ENCODE assay signal across 8 cellular contexts in genomic region chr2:10278029-10278762, GRCh38. TPM values are rescaled to one million over a fixed set of nuclear protein-coding genes. Genes with fewer than 3 reads are reported as not detected.
DNase-seq lines count a peak whose midpoint lies in the region; ATAC-seq and TF ChIP-seq lines count a peak whose summit lies in the region.

No MANE protein-coding gene starts in this region.

- H3K9me3 ChIP-seq in sigmoid colon = no peaks in the 10 kb centered on the region
- no peaks in the 10 kb centered on the region for H3K9me3 ChIP-seq in esophagus squamous epithelium

- H3K36me3 ChIP-seq in sigmoid colon (no peaks in the 10 kb centered on the region), esophagus squamous epithelium (no peaks in the 10 kb centered on the region)

- TF ChIP-seq CTCF in sigmoid colon (IDR thresholded peaks at IDR 0.05) = no peak
- no peak for TF ChIP-seq CTCF in esophagus squamous epithelium (IDR thresholded peaks at IDR 0.05)

- H3K27ac ChIP-seq in sigmoid colon = peak overlapping the region in 2 of 4 donors; percentile 25 to 57
- peak overlapping the region in 2 of 4 donors; percentile 33 to 69 for H3K27ac ChIP-seq in esophagus squamous epithelium

- DNase-seq in GM04503 (ENCODE audit: low read depth) (peak; percentile 71), SKM-1 treated with dmso at 0.1 percent for 144 hours (lab: John Stamatoyannopoulos, UW; ENCODE audit: unreplicated experiment) (peak; percentile 91), glomerular visceral epithelial cell (ENCODE audit: extremely low spot score) (peak; percentile 94), sigmoid colon (peak; percentile 83), esophagus squamous epithelium (lab: John Stamatoyannopoulos, UW) (no peak)

- no peak for TF ChIP-seq EP300 in sigmoid colon (IDR thresholded peaks at IDR 0.05)

- TF ChIP-seq POLR2A in sigmoid colon (IDR thresholded peaks at IDR 0.05) (no peak), esophagus squamous epithelium (IDR thresholded peaks at IDR 0.05) (no peak)

- no peak overlapping the region for H3K4me3 ChIP-seq in sigmoid colon
- no peak overlapping the region for H3K4me3 ChIP-seq in esophagus squamous epithelium

- peaks cover 0 to 9% (median 4%) of the 10 kb centered on the region in 4 donors for H3K4me1 ChIP-seq in sigmoid colon
- H3K4me1 ChIP-seq in esophagus squamous epithelium = peaks cover 4 to 18% (median 9%) of the 10 kb centered on the region in 3 donors

- WGBS in sigmoid colon, 2 donors = 49 to 70% methylated on average over 19 of the region's 19 CpGs
- 55 to 59% methylated on average over 15 to 18 of the region's 19 CpGs for WGBS in esophagus squamous epithelium, 2 donors

- H3K27me3 ChIP-seq in sigmoid colon (no peaks in the 10 kb centered on the region), esophagus squamous epithelium (peaks cover 0 to 14% (median 0%) of the 10 kb centered on the region in 4 donors)

- intact Hi-C loops in sigmoid colon (cut with DNase I) = no loop called here
- intact Hi-C loops in esophagus squamous epithelium (cut with DNase I) = no loop called here

- ATAC-seq in GM19351 (IDR thresholded peaks at IDR 0.05; ENCODE audit: unreplicated experiment) (no peak), GM19035 (IDR thresholded peaks at IDR 0.05; ENCODE audit: unreplicated experiment) (no peak), HG03469 (IDR thresholded peaks at IDR 0.05; ENCODE audit: unreplicated experiment) (no peak)

RNA-seq across cellular contexts. Expression of gene HPCAL1, which starts 24.5 kb away (rescaled TPM):
- 10 to 100 TPM; 27.7 to 46.0 (median 34.2) TPM for total RNA-seq in sigmoid colon
- 100 to 1,000 TPM in 2 of 3 donors, 10 to 100 TPM in 1; 67.9 to 115 (median 110) TPM for polyA plus RNA-seq in sigmoid colon
- 10 to 100 TPM; 13.2 to 26.4 (median 20.5) TPM for total RNA-seq in esophagus squamous epithelium
